ENCODE assay signal across 21 cellular contexts in the genomic region with DNA sequence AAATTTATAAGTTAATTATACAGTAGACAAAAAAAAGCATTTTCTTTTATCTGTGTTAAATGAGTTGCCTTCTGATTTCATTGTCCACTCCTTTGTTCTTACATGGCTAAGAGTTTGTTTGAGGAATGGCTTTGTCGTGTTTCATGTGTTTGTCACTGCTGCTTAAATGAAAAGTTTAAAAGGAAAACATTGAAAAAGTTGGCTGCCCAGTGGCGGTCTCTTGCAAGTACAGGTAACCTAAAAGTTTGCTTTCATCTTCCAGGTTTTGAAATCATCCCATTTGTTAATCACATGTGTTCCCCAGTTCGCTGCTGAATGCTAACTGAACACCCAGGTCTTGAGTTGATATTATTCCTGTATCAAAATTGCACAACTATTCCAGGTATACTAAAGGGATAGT. TPM values are rescaled to one million over a fixed set of nuclear protein-coding genes. Genes with fewer than 3 reads are reported as not detected.
"Had no signal": no experiment of that assay in that cellular context is flagged by ENCODE, and none has a peak within 500 bp of the region (broad histone marks: within the 10 kb centered on the region; RNA-seq: fewer than 3 reads in every experiment).

No MANE protein-coding gene starts in this region.

- H3K36me3 ChIP-seq: gastrocnemius medialis, left ventricle myocardium inferior, lower lobe of right lung, neutrophil, stomach, thoracic aorta, transverse colon had no signal

- FAIRE-seq: kidney had no signal

- H3K4me3 Mint-ChIP-seq: memory B cell; natural killer cell treated with Interleukin-12 subunit alpha and Interleukin-12 subunit beta and Interleukin-15 and Interleukin-18, amount 100 ng/mL, for 72 hours; stimulated activated naive B cell treated with anti-CD40 and anti-IgM and Interleukin-4, amounts not matched to agents 10 μg/mL and 1 μg/mL and 100 μg/mL, for 72 hours had no signal

- H3K4me3 ChIP-seq: coronary artery, gastrocnemius medialis, left ventricle myocardium inferior, lower lobe of right lung, psoas muscle, stomach, thoracic aorta, transverse colon had no signal

- H3K27ac ChIP-seq: coronary artery, gastrocnemius medialis, left ventricle myocardium inferior, lower lobe of right lung, neutrophil, psoas muscle, stomach, thoracic aorta, transverse colon had no signal

- H3K4me1 Mint-ChIP-seq: memory B cell; stimulated activated naive B cell treated with anti-CD40 and anti-IgM and Interleukin-4, amounts not matched to agents 10 μg/mL and 1 μg/mL and 100 μg/mL, for 72 hours had no signal

- H3K9me3 Mint-ChIP-seq: natural killer cell treated with Interleukin-12 subunit alpha and Interleukin-12 subunit beta and Interleukin-15 and Interleukin-18, amount 100 ng/mL, for 72 hours; stimulated activated naive B cell treated with anti-CD40 and anti-IgM and Interleukin-4, amounts not matched to agents 10 μg/mL and 1 μg/mL and 100 μg/mL, for 72 hours had no signal

- H3K27me3 ChIP-seq: neutrophil, transverse colon had no signal

- DNase-seq: effector CD4-positive, alpha-beta T cell; gastrocnemius medialis; kidney; left cardiac atrium; left ventricle myocardium inferior; lower lobe of right lung; midbrain; psoas muscle; retina; stimulated activated CD4-positive, alpha-beta T cell treated with anti-CD3 and anti-CD28 coated beads, Interleukin-2, amount 100 ng/mL, for 24 hours; stimulated activated CD4-positive, alpha-beta T cell treated with anti-CD3 and anti-CD28 coated beads, Interleukin-4, amount 100 ng/mL, for 4 hours; stimulated activated naive B cell treated with anti-CD40 and anti-IgM and Interleukin-4, amounts not matched to agents 10 μg/mL and 1 μg/mL and 100 μg/mL, for 72 hours; stomach; substantia nigra; transverse colon had no signal

- H3K36me3 Mint-ChIP-seq: memory B cell; natural killer cell treated with Interleukin-12 subunit alpha and Interleukin-12 subunit beta and Interleukin-15 and Interleukin-18, amount 100 ng/mL, for 72 hours; stimulated activated naive B cell treated with anti-CD40 and anti-IgM and Interleukin-4, amounts not matched to agents 10 μg/mL and 1 μg/mL and 100 μg/mL, for 72 hours had no signal

- H3K27ac Mint-ChIP-seq: memory B cell; natural killer cell treated with Interleukin-12 subunit alpha and Interleukin-12 subunit beta and Interleukin-15 and Interleukin-18, amount 100 ng/mL, for 72 hours; stimulated activated naive B cell treated with anti-CD40 and anti-IgM and Interleukin-4, amounts not matched to agents 10 μg/mL and 1 μg/mL and 100 μg/mL, for 72 hours had no signal

- H3K4me1 ChIP-seq: gastrocnemius medialis, left ventricle myocardium inferior, lower lobe of right lung, psoas muscle, stomach, transverse colon had no signal

- H3K9me3 ChIP-seq: gastrocnemius medialis, left ventricle myocardium inferior, lower lobe of right lung, neutrophil, psoas muscle, stomach, thoracic aorta, transverse colon had no signal

- ATAC-seq: gastrocnemius medialis; left cardiac atrium; lower lobe of right lung; natural killer cell treated with Interleukin-12 subunit alpha and Interleukin-12 subunit beta and Interleukin-15 and Interleukin-18, amount 100 ng/mL, for 72 hours; psoas muscle; sciatic nerve; stimulated activated naive B cell treated with anti-CD40 and anti-IgM and Interleukin-4, amounts not matched to agents 10 μg/mL and 1 μg/mL and 100 μg/mL, for 72 hours had no signal

RNA-seq across cellular contexts. Expression of a gene that starts 33.9 kb away (rescaled TPM):
- total RNA-seq: natural killer cell treated with Interleukin-12 subunit alpha and Interleukin-12 subunit beta and Interleukin-15 and Interleukin-18, amount 100 ng/mL, for 72 hours had no signal
